In genomic region chr13:90968510-90968909, GRCh38 we compare ENCODE assay signal across 8 cellular contexts.
DNase-seq lines count a peak whose midpoint lies in the region; ATAC-seq, FAIRE-seq and TF ChIP-seq lines count a peak whose summit lies in the region.

No MANE protein-coding gene starts in this region.

- no peak for FAIRE-seq in astrocyte (lab: Jason Lieb, UNC)

- no peak overlapping the region for H2AFZ ChIP-seq in astrocyte (ENCODE audit: low read depth, low read length)
- no peak overlapping the region for H2AFZ ChIP-seq in neural cell (ENCODE audit: low read depth, low read length)

- H3K9ac ChIP-seq in astrocyte (ENCODE audit: low read length): no peak overlapping the region
- no peak overlapping the region for H3K9ac ChIP-seq in neural cell (ENCODE audit: low read length)

- no peaks in the 10 kb centered on the region for H3K36me3 Mint-ChIP-seq in astrocyte (ENCODE audit: low read depth, unreplicated experiment)

- no peak overlapping the region for H3K27ac ChIP-seq in astrocyte (ENCODE audit: low read depth, low read length)
- H3K27ac ChIP-seq in neural cell (ENCODE audit: low read length): no peak overlapping the region

- no peaks in the 10 kb centered on the region for H3K9me2 ChIP-seq in neural cell (ENCODE audit: insufficient read depth, low read length)

- peak; percentile 58 for DNase-seq in DMS53 (lab: John Stamatoyannopoulos, UW)
- no peak for DNase-seq in DMS53 treated with DMSO at 0.1 percent for 48 hours (lab: John Stamatoyannopoulos, UW; ENCODE audit: unreplicated experiment)
- DNase-seq in LNCaP clone FGC (ENCODE audit: low read depth): peak; percentile 25
- DNase-seq in astrocyte (ENCODE audit: low read depth): no peak
- no peak for DNase-seq in cortex of kidney (lab: John Stamatoyannopoulos, UW)
- DNase-seq in activated naive CD4-positive, alpha-beta T cell treated with Interleukin-2 at 50 U/mL for 16 hours: no peak

- no peak overlapping the region for H3K4me2 ChIP-seq in astrocyte (ENCODE audit: low read length)
- H3K4me2 ChIP-seq in neural cell (ENCODE audit: low read length): no peak overlapping the region

- TF ChIP-seq CTCF in LNCaP clone FGC (IDR thresholded peaks at IDR 0.05; ENCODE audit: control insufficient read depth, extremely low read depth, insufficient read depth): peak; percentile 61
- TF ChIP-seq CTCF in astrocyte (IDR thresholded peaks at IDR 0.05; ENCODE audit: insufficient read depth, low read depth, low read length): peak; percentile 36
- peak; percentile 55 for TF ChIP-seq CTCF in neural cell (IDR thresholded peaks at IDR 0.05; ENCODE audit: poor library complexity, severe bottlenecking)

- H3K4me3 ChIP-seq in LNCaP clone FGC (ENCODE audit: low read depth, low read length) (no peak overlapping the region), astrocyte (ENCODE audit: insufficient read depth, low read depth, low read length) (no peak overlapping the region), neural cell (ENCODE audit: low read length) (no peak overlapping the region)

- TF ChIP-seq EP300 in neural cell (conservative IDR thresholded peaks at IDR 0.05; ENCODE audit: poor library complexity, severe bottlenecking): no peak

- H3K79me2 ChIP-seq in astrocyte (ENCODE audit: insufficient read depth, low read length): no peaks in the 10 kb centered on the region
- H3K79me2 ChIP-seq in neural cell (replicated peaks; ENCODE audit: insufficient read depth, low read length): no peaks in the 10 kb centered on the region

- H3K4me1 ChIP-seq in astrocyte (ENCODE audit: insufficient read depth, low read length): no peaks in the 10 kb centered on the region

- no peaks in the 10 kb centered on the region for H3K9me3 Mint-ChIP-seq in astrocyte (ENCODE audit: unreplicated experiment)

- H4K20me1 ChIP-seq in astrocyte (ENCODE audit: insufficient read depth, low read length) (no peaks in the 10 kb centered on the region), neural cell (ENCODE audit: insufficient read depth) (no peaks in the 10 kb centered on the region)

- ATAC-seq in GM21423 (IDR thresholded peaks at IDR 0.05; ENCODE audit: unreplicated experiment): no peak

- peak; percentile 58 for TF ChIP-seq RAD21 in neural cell (conservative IDR thresholded peaks at IDR 0.05)

- no peaks in the 10 kb centered on the region for H3F3A ChIP-seq in neural cell (ENCODE audit: insufficient read depth, low read length, poor library complexity, severe bottlenecking)

- no peaks in the 10 kb centered on the region for H3K27me3 Mint-ChIP-seq in astrocyte (ENCODE audit: low read depth, unreplicated experiment)

- H3K27me3 ChIP-seq in astrocyte (ENCODE audit: insufficient read depth, low read length) (no peaks in the 10 kb centered on the region), neural cell (ENCODE audit: insufficient read depth, low read depth, low read length) (no peaks in the 10 kb centered on the region)

- H3K4me1 Mint-ChIP-seq in astrocyte (ENCODE audit: low read depth, unreplicated experiment): peaks cover 2% of the 10 kb centered on the region

- H3K4me3 Mint-ChIP-seq in astrocyte (ENCODE audit: unreplicated experiment): no peak overlapping the region

- H3K36me3 ChIP-seq in astrocyte (ENCODE audit: insufficient read depth, low read length) (no peaks in the 10 kb centered on the region), neural cell (ENCODE audit: insufficient read depth, low read length) (no peaks in the 10 kb centered on the region)

- no peak overlapping the region for H3K27ac Mint-ChIP-seq in astrocyte (ENCODE audit: unreplicated experiment)

- H3K9me3 ChIP-seq in astrocyte (ENCODE audit: insufficient read depth, low read depth, low read length): no peaks in the 10 kb centered on the region
- no peaks in the 10 kb centered on the region for H3K9me3 ChIP-seq in neural cell (ENCODE audit: low read length)

TF ChIP-seq in neural cell, 6 proteins besides CTCF, POLR2A, EP300 and RAD21:
- TF ChIP-seq MXI1 (conservative IDR thresholded peaks at IDR 0.05; ENCODE audit: poor library complexity, severe bottlenecking): no peak
- peak; percentile 29 for TF ChIP-seq SMC3 (conservative IDR thresholded peaks at IDR 0.05; ENCODE audit: poor library complexity)
- TF ChIP-seq POLR2AphosphoS5 (IDR thresholded peaks at IDR 0.05): no peak
- no peak for TF ChIP-seq TAF1 (IDR thresholded peaks at IDR 0.05; ENCODE audit: low read depth)

Comparison
In these comparisons a context has a peak if more than half of its experiments do, and no peak if none do; other contexts are left out.
1. DNase-seq: peak in DMS53 (single experiment) and LNCaP clone FGC (single experiment); none in DMS53 treated with DMSO at 0.1 percent for 48 hours (single experiment), astrocyte (single experiment), cortex of kidney (single experiment) and activated naive CD4-positive, alpha-beta T cell treated with Interleukin-2 at 50 U/mL for 16 hours (single experiment).
2. Peak in every context shown above with its lines, with median percentiles within 50 percentile points of each other: CTCF ChIP-seq.